ENCODE assay signal across 9 cellular contexts in genomic region chr1:153789478-153790148, GRCh38. TPM values are rescaled to one million over a fixed set of nuclear protein-coding genes. Genes with fewer than 3 reads are reported as not detected.
DNase-seq lines count a peak whose midpoint lies in the region; ATAC-seq and TF ChIP-seq lines count a peak whose summit lies in the region.
"Had no signal": no experiment of that assay in that cellular context is flagged by ENCODE, and none has a peak within 500 bp of the region (broad histone marks: within the 10 kb centered on the region; RNA-seq: fewer than 3 reads in every experiment).

No MANE protein-coding gene starts in this region.

- no peak for TF ChIP-seq CTCF in neural progenitor cell (IDR thresholded peaks at IDR 0.05)
- TF ChIP-seq CTCF in GM13976 (IDR thresholded peaks at IDR 0.05; ENCODE audit: borderline replicate concordance, control extremely low read depth, extremely low read depth, insufficient read depth, missing control alignments): no peak

- H3K4me3 Mint-ChIP-seq in neural progenitor cell: no peak overlapping the region

- no peaks in the 10 kb centered on the region for H3K36me3 Mint-ChIP-seq in neural progenitor cell

- no peak overlapping the region for H2AFZ ChIP-seq in neural progenitor cell (replicated peaks)

- H3K4me2 ChIP-seq in BLaER1 treated with 17β-estradiol and CSF1 and Interleukin-3, amounts not matched to agents 10 nM and 100 nM: peak overlapping the region; percentile 79 to 98 (median 90)
- no peak overlapping the region for H3K4me2 ChIP-seq in neural progenitor cell

- no peaks in the 10 kb centered on the region for H3K27me3 ChIP-seq in BLaER1 treated with 17β-estradiol and CSF1 and Interleukin-3, amounts not matched to agents 10 nM and 100 nM
- no peaks in the 10 kb centered on the region for H3K27me3 ChIP-seq in neural progenitor cell

- H3K27me3 Mint-ChIP-seq in neural progenitor cell (ENCODE audit: insufficient read depth, low read depth): peaks cover 5% of the 10 kb centered on the region

- H3K9me3 ChIP-seq in BLaER1 treated with 17β-estradiol and CSF1 and Interleukin-3, amounts not matched to agents 10 nM and 100 nM (replicated peaks in 1 of 11): peaks cover 0 to 8% (median 7%) of the 10 kb centered on the region in 11 experiments; a peak in 12 of 22 replicates
- H3K9me3 ChIP-seq in neural progenitor cell (ENCODE audit: low read depth): no peaks in the 10 kb centered on the region

- no peak for ATAC-seq in HG03354 (IDR thresholded peaks at IDR 0.05; ENCODE audit: poor library complexity, severe bottlenecking, unreplicated experiment)

- no peaks in the 10 kb centered on the region for H3K79me2 ChIP-seq in neural progenitor cell (ENCODE audit: low read depth)

- H3K4me1 ChIP-seq in BLaER1 treated with 17β-estradiol and CSF1 and Interleukin-3, amounts not matched to agents 10 nM and 100 nM: peaks cover 65 to 88% (median 86%) of the 10 kb centered on the region in 10 experiments
- peaks cover 21% of the 10 kb centered on the region for H3K4me1 ChIP-seq in neural progenitor cell

- H3K27ac ChIP-seq in BLaER1 treated with 17β-estradiol and CSF1 and Interleukin-3, amounts not matched to agents 10 nM and 100 nM: peak overlapping the region; percentile 82 to 99 (median 95)
- H3K27ac ChIP-seq in neural progenitor cell: no peak overlapping the region

- peaks cover 22% of the 10 kb centered on the region for H3F3A ChIP-seq in neural progenitor cell (ENCODE audit: low read depth)

- no peaks in the 10 kb centered on the region for H3K9me3 Mint-ChIP-seq in neural progenitor cell

- H3K4me3 ChIP-seq in BLaER1 treated with 17β-estradiol and CSF1 and Interleukin-3, amounts not matched to agents 10 nM and 100 nM: peak overlapping the region in 8 of 10 experiments; percentile 9 to 49 (median 24); a peak in 10 of 20 replicates
- no peak overlapping the region for H3K4me3 ChIP-seq in neural progenitor cell

- no peaks in the 10 kb centered on the region for H4K20me1 ChIP-seq in BLaER1 treated with 17β-estradiol and CSF1 and Interleukin-3, amounts not matched to agents 10 nM and 100 nM
- H4K20me1 ChIP-seq in neural progenitor cell (ENCODE audit: low read depth): peaks cover 17% of the 10 kb centered on the region

- H3K36me3 ChIP-seq in BLaER1 treated with 17β-estradiol and CSF1 and Interleukin-3, amounts not matched to agents 10 nM and 100 nM: no peaks in the 10 kb centered on the region
- H3K36me3 ChIP-seq in neural progenitor cell: no peaks in the 10 kb centered on the region

- H3K27ac Mint-ChIP-seq in neural progenitor cell: peak overlapping the region; percentile 53

- in situ Hi-C loops in GM13976 (cut with MboI; ENCODE audit: low sequenced_read_pairs, unreplicated experiment): loop anchor here (10.0 kb wide), 1 partner anchor 195 kb away; the partner anchor contains the start of gene RAB13

- DNase-seq in Kasumi-1 (lab: John Stamatoyannopoulos, UW) (peak; percentile 30 to 50), dermis blood vessel endothelial cell (peak; percentile 46), neural progenitor cell (ENCODE audit: low spot score) (no peak), LoVo (ENCODE audit: low spot score) (no peak), NCI-H748 (lab: John Stamatoyannopoulos, UW; ENCODE audit: unreplicated experiment) (no peak), GM13976 (ENCODE audit: low spot score) (no peak)
- DNase-seq: GDM1 had no signal

- H3K4me1 Mint-ChIP-seq in neural progenitor cell: peaks cover 44% of the 10 kb centered on the region

- peak overlapping the region; percentile 72 to 86 (median 80) for H3K9ac ChIP-seq in BLaER1 treated with 17β-estradiol and CSF1 and Interleukin-3, amounts not matched to agents 10 nM and 100 nM
- no peak overlapping the region for H3K9ac ChIP-seq in neural progenitor cell

RNA-seq across cellular contexts. Expression of gene SLC27A3, which starts 14.4 kb away (rescaled TPM):
- 27.6 and 30.0 TPM in 2 replicates for total RNA-seq in dermis blood vessel endothelial cell
- 8.2 and 10.1 TPM in 2 replicates for total RNA-seq in neural progenitor cell (ENCODE audit: low replicate concordance)

Comparison
In these comparisons a context has a peak if more than half of its experiments do, and no peak if none do; other contexts are left out.
1. DNase-seq: peak in Kasumi-1 (2 of 2) and dermis blood vessel endothelial cell (single experiment); none in neural progenitor cell (single experiment), LoVo (single experiment), NCI-H748 (single experiment) and GM13976 (single experiment).